1 cellular context compared by ENCODE assay signal in the genomic region with DNA sequence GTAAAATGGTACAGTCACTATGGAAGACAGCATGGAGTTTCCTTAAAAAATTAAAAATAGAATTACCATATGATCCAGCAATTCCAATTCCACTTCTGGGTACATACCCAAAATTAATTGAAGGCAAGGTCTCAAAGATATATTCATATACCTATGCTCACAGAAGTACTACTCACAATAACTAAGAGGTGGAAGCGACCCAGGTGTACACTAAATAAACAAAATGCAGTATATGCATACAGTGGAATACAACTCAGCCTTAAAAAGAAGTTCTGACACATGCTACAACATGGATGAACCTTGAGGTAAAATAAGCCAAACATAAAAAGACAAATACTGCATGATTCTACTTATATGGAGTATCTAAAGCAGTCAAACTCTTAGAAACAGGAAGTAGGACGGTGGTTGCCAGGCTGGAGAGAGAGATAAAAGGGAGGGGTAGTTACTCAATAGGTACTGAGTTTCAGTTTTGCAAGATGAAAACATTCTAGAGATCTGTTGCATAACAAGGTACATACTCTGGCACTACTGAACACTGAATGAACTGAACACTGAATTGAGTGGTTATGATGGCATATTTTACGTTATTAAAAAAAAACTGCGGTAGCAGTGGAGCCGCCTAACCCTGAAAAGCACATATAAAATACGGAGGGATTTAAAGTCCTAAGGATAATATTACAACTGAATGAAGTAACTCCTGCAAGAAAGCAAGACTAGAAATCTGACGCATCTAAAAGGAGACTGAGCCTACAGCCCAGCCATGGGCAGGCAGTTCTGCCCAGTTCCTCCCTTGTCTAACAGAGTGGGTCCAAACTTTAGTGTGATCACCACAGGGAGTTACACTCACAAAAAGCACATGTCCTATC.
TF ChIP-seq lines count a peak whose summit lies in the region.

No MANE protein-coding gene starts in this region.

TF ChIP-seq in HepG2, 621 proteins besides CTCF, POLR2A, EP300 and RAD21 (continued from another document):
- TF ChIP-seq, protein P1, sequence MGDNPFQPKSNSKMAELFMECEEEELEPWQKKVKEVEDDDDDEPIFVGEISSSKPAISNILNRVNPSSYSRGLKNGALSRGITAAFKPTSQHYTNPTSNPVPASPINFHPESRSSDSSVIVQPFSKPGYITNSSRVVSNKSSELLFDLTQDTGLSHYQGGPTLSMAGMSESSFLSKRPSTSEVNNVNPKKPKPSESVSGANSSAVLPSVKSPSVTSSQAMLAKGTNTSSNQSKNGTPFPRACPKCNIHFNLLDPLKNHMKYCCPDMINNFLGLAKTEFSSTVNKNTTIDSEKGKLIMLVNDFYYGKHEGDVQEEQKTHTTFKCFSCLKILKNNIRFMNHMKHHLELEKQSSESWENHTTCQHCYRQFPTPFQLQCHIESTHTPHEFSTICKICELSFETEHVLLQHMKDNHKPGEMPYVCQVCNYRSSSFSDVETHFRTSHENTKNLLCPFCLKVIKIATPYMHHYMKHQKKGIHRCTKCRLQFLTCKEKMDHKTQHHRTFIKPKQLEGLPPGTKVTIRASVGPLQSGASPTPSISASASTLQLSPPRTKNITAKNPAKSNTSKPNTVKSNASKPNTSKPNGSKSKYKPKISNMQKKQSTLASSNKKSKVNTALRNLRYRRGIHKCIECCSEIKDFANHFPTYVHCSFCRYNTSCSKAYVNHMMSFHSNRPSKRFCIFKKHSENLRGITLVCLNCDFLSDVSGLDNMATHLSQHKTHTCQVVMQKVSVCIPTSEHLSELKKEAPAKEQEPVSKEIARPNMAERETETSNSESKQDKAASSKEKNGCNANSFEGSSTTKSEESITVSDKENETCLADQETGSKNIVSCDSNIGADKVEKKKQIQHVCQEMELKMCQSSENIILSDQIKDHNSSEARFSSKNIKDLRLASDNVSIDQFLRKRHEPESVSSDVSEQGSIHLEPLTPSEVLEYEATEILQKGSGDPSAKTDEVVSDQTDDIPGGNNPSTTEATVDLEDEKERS (CRISPR knock-in tag; IDR thresholded peaks at IDR 0.05) = no peak
- TF ChIP-seq, protein P2, sequence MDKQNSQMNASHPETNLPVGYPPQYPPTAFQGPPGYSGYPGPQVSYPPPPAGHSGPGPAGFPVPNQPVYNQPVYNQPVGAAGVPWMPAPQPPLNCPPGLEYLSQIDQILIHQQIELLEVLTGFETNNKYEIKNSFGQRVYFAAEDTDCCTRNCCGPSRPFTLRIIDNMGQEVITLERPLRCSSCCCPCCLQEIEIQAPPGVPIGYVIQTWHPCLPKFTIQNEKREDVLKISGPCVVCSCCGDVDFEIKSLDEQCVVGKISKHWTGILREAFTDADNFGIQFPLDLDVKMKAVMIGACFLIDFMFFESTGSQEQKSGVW (CRISPR knock-in tag; IDR thresholded peaks at IDR 0.05; ENCODE audit: borderline replicate concordance) = no peak
- TF ChIP-seq HNRNPLL (IDR thresholded peaks at IDR 0.05; ENCODE audit: low read depth, low read length, poor library complexity, severe bottlenecking) (no peak), SYNCRIP (IDR thresholded peaks at IDR 0.05; ENCODE audit: insufficient read depth, low read depth, low read length) (no peak), ATRX (CRISPR knock-in tag; IDR thresholded peaks at IDR 0.05; ENCODE audit: borderline replicate concordance) (no peak), TAF15 (IDR thresholded peaks at IDR 0.05; ENCODE audit: low read depth, low read length, poor library complexity, severe bottlenecking) (no peak), ERF (CRISPR knock-in tag; IDR thresholded peaks at IDR 0.05) (peak; percentile 63; the same call in 1 of the 2 replicates), SP1 (IDR thresholded peaks at IDR 0.05) (no peak), SP1 (CRISPR knock-in tag; IDR thresholded peaks at IDR 0.05) (no peak), HNF4A (CRISPR knock-in tag; IDR thresholded peaks at IDR 0.05) (peak; percentile 37; the same call in 1 of the 2 replicates), FOXK1 (CRISPR knock-in tag; IDR thresholded peaks at IDR 0.05; ENCODE audit: borderline replicate concordance, low read depth) (peak; percentile 82; the same call in 1 of the 2 replicates), NCOA2 (CRISPR knock-in tag; IDR thresholded peaks at IDR 0.05) (peak; percentile 33; the same call in 1 of the 2 replicates), ATM (IDR thresholded peaks at IDR 0.05; ENCODE audit: borderline replicate concordance) (peak; percentile 81; the same call in 1 of the 2 replicates), ZSCAN22 (CRISPR knock-in tag; IDR thresholded peaks at IDR 0.05) (no peak), TBL1XR1 (IDR thresholded peaks at IDR 0.05; ENCODE audit: borderline replicate concordance, low read length, partially characterized antibody) (peak; percentile 24), ZNF709 (CRISPR knock-in tag; IDR thresholded peaks at IDR 0.05) (no peak), KLF6 (CRISPR knock-in tag; IDR thresholded peaks at IDR 0.05) (0 out of 2 replicates have a peak, but pooled peaks have one; percentile 41), KAT8 (CRISPR knock-in tag; IDR thresholded peaks at IDR 0.05) (0 out of 2 replicates have a peak, but pooled peaks have one; percentile 35), SOX6 (IDR thresholded peaks at IDR 0.05) (no peak), SOX6 (CRISPR knock-in tag; IDR thresholded peaks at IDR 0.05) (peak; percentile 44), MTF1 (CRISPR knock-in tag; IDR thresholded peaks at IDR 0.05) (no peak), RFX5 (IDR thresholded peaks at IDR 0.05; ENCODE audit: low read depth, low read length) (no peak), ZNF124 (CRISPR knock-in tag; IDR thresholded peaks at IDR 0.05) (0 out of 2 replicates have a peak, but pooled peaks have one; percentile 44), ZNF652 (CRISPR knock-in tag; IDR thresholded peaks at IDR 0.05; ENCODE audit: borderline replicate concordance, low read depth) (no peak)
- TF ChIP-seq, protein P3, sequence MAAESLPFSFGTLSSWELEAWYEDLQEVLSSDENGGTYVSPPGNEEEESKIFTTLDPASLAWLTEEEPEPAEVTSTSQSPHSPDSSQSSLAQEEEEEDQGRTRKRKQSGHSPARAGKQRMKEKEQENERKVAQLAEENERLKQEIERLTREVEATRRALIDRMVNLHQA (CRISPR knock-in tag; IDR thresholded peaks at IDR 0.05) = 0 out of 2 replicates have a peak, but pooled peaks have one; percentile 51
- TF ChIP-seq, protein P4, sequence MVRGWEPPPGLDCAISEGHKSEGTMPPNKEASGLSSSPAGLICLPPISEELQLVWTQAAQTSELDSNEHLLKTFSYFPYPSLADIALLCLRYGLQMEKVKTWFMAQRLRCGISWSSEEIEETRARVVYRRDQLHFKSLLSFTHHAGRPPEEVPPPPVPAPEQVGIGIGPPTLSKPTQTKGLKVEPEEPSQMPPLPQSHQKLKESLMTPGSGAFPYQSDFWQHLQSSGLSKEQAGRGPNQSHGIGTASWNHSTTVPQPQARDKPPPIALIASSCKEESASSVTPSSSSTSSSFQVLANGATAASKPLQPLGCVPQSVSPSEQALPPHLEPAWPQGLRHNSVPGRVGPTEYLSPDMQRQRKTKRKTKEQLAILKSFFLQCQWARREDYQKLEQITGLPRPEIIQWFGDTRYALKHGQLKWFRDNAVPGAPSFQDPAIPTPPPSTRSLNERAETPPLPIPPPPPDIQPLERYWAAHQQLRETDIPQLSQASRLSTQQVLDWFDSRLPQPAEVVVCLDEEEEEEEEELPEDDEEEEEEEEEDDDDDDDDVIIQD (CRISPR knock-in tag; IDR thresholded peaks at IDR 0.05; ENCODE audit: low read depth) = peak; percentile 23; the same call in 1 of the 2 replicates
